In genomic region chr10:67520924-67521520, GRCh38 we compare ENCODE assay signal across 8 cellular contexts.
A peak's percentile ranks its signal among the peaks of the same experiment; 100 is the strongest.
DNase-seq lines count a peak whose midpoint lies in the region; ATAC-seq and TF ChIP-seq lines count a peak whose summit lies in the region.

No MANE protein-coding gene starts in this region.

- WGBS in body of pancreas, 2 donors, result 3 to 4% methylated on average over 5 of the region's 5 CpGs

- intact Hi-C loops in PC-9 (cut with micrococcal nuclease; ENCODE audit: unreplicated experiment) (loop anchor here (5.0 to 10.0 kb wide), 2 partner anchors 254 to 589 kb away; no protein-coding TSS in a partner anchor), body of pancreas (cut with DNase I) (no loop called here)

- H3K4me2 ChIP-seq in PC-9, result no peak overlapping the region

- ATAC-seq in GM19463 (IDR thresholded peaks at IDR 0.05; ENCODE audit: unreplicated experiment), result peak; percentile 79
- peak; percentile 82 for ATAC-seq in HG03571 (IDR thresholded peaks at IDR 0.05; ENCODE audit: unreplicated experiment)
- ATAC-seq in body of pancreas, result peak; percentile 71

- no peaks in the 10 kb centered on the region for H3K9me2 ChIP-seq in PC-9 (ENCODE audit: insufficient read depth)

- TF ChIP-seq POLR2A in body of pancreas (IDR thresholded peaks at IDR 0.05), result no peak

- H3K4me3 ChIP-seq in PC-9 (no peak overlapping the region), body of pancreas (no peak overlapping the region)

- 0 out of 2 replicates have a peak overlapping the region, but pooled peaks have one; percentile 31 for H2AFZ ChIP-seq in PC-9

- no peaks in the 10 kb centered on the region for H3K79me2 ChIP-seq in PC-9 (ENCODE audit: low read depth)

- peak; percentile 0 for DNase-seq in NCI-H345 (lab: John Stamatoyannopoulos, UW)
- no peak for DNase-seq in NCI-H345 treated with DMSO at 0.1 percent for 48 hours (lab: John Stamatoyannopoulos, UW; ENCODE audit: unreplicated experiment)
- peak; percentile 31 to 42 for DNase-seq in PC-9
- DNase-seq in body of pancreas, result peak; percentile 42 to 49 (median 47)
- peak; percentile 63 for DNase-seq in iPS-NIHi11 (ENCODE audit: low spot score)
- peak; percentile 14 to 15 for DNase-seq in stimulated activated CD4-positive, alpha-beta T cell treated with anti-CD3 and anti-CD28 coated beads, Interleukin-2, amount 100 ng/mL, for 48 hours

- no peaks in the 10 kb centered on the region for H3K9me3 ChIP-seq in PC-9 (ENCODE audit: insufficient read depth, low read depth)
- no peaks in the 10 kb centered on the region for H3K9me3 ChIP-seq in body of pancreas

- no peaks in the 10 kb centered on the region for H3K27me3 ChIP-seq in PC-9 (ENCODE audit: insufficient read depth, low read depth)
- no peaks in the 10 kb centered on the region for H3K27me3 ChIP-seq in body of pancreas

- H3K36me3 ChIP-seq in PC-9 (ENCODE audit: low read depth) (no peaks in the 10 kb centered on the region), body of pancreas (replicated peaks in 1 of 2; ENCODE audit: insufficient read depth in 1 of 2, low read depth in 2 of 2) (no peaks in the 10 kb centered on the region)

- H3K4me1 ChIP-seq in PC-9 (replicated peaks; ENCODE audit: insufficient read depth), result no peaks in the 10 kb centered on the region
- peaks cover 4% of the 10 kb centered on the region for H3K4me1 ChIP-seq in body of pancreas

- H3F3A ChIP-seq in PC-9 (ENCODE audit: insufficient read depth, low read depth), result no peaks in the 10 kb centered on the region

- H3K27ac ChIP-seq in PC-9 (no peak overlapping the region), body of pancreas (no peak overlapping the region)

- POLR2A ChIA-PET in PC-9 (lab: Charles Lee; ENCODE audit: unreplicated experiment), result no interaction called here

- CTCF ChIA-PET in PC-9 (lab: Charles Lee), result interaction anchor here (0.8 kb wide), 1 partner anchor 1340 kb away, joined by 3 read pairs; no protein-coding TSS in a partner anchor

- H4K20me1 ChIP-seq in PC-9 (ENCODE audit: insufficient read depth), result no peaks in the 10 kb centered on the region

- no TSS peak for BruUV-seq in PC-9 (replicated peaks; lab: Mats Ljungman, UMichigan)

- TF ChIP-seq CTCF in PC-9 (conservative IDR thresholded peaks at IDR 0.05), result peak; percentile 87
- peak; percentile 48 to 88 (median 76) for TF ChIP-seq CTCF in body of pancreas (IDR thresholded peaks at IDR 0.05)
